In genomic region chr12:132828706-132829534, GRCh38 we compare ENCODE assay signal across 8 cellular contexts. TPM values are rescaled to one million over a fixed set of nuclear protein-coding genes. Genes with fewer than 3 reads are reported as not detected.
A peak's percentile ranks its signal among the peaks of the same experiment; 100 is the strongest.
DNase-seq lines count a peak whose midpoint lies in the region; TF ChIP-seq lines count a peak whose summit lies in the region.

TSS of gene GOLGA3 (minus strand) at chr12:132828869. CDS start at chr12:132822128, 6,741 bp downstream.

- no peaks in the 10 kb centered on the region for H3K27me3 ChIP-seq in H9 (ENCODE audit: insufficient read depth, low read length)
- no peaks in the 10 kb centered on the region for H3K27me3 ChIP-seq in MG63

- peak within 1 kb of the TSS; percentile 83 for H3K27ac ChIP-seq in H9 (ENCODE audit: insufficient read length, low read depth, low read length)

- H3T11ph ChIP-seq in H9 (ENCODE audit: low read length), result no peak within 1 kb of the TSS

- peak within 1 kb of the TSS; percentile 63 for H3K4me2 ChIP-seq in H9 (ENCODE audit: insufficient read depth, insufficient read length, low read length)

- H2BK120ac ChIP-seq in H9 (ENCODE audit: low read depth, low read length, poor library complexity, severe bottlenecking), result peak within 1 kb of the TSS; percentile 87

- peak within 1 kb of the TSS; percentile 100 for H3K27ac Mint-ChIP-seq in H9
- H3K27ac Mint-ChIP-seq in nephron progenitor cell, result peak within 1 kb of the TSS; percentile 100
- peak within 1 kb of the TSS; percentile 100 for H3K27ac Mint-ChIP-seq in stimulated activated naive CD8-positive, alpha-beta T cell treated with anti-CD3 and anti-CD28 coated beads, Interleukin-15, Interleukin-2, amounts not matched to agents 100 ng/mL and 50 ng/mL, for 24 hours

- H3K79me2 ChIP-seq in H9 (ENCODE audit: insufficient read depth, low read length), result peaks cover 6% of the 10 kb centered on the region; the same call in 1 of the 2 replicates

- TF ChIP-seq CTCF in H9 (conservative IDR thresholded peaks at IDR 0.05), result no peak
- TF ChIP-seq CTCF in nephron progenitor cell (IDR thresholded peaks at IDR 0.05), result no peak

- no peak within 1 kb of the TSS for H2BK15ac ChIP-seq in H9 (ENCODE audit: low read depth, low read length)

- H3K4me3 Mint-ChIP-seq in H9 (peak within 1 kb of the TSS; percentile 94 to 96), nephron progenitor cell (peak within 1 kb of the TSS; percentile 97)
- H3K4me3 Mint-ChIP-seq in stimulated activated naive CD8-positive, alpha-beta T cell treated with anti-CD3 and anti-CD28 coated beads, Interleukin-15, Interleukin-2, amounts not matched to agents 100 ng/mL and 50 ng/mL, for 24 hours, result peak within 1 kb of the TSS; percentile 91

- H3K9me3 ChIP-seq in H9 (ENCODE audit: control insufficient read depth, low read depth, low read length), result no peaks in the 10 kb centered on the region
- no peaks in the 10 kb centered on the region for H3K9me3 ChIP-seq in MG63

- H3K4me1 ChIP-seq in H9 (ENCODE audit: insufficient read depth, low read length), result no peaks in the 10 kb centered on the region

- H3K23ac ChIP-seq in H9 (ENCODE audit: insufficient read length, low read depth, low read length), result no peak within 1 kb of the TSS

- H3K27me3 Mint-ChIP-seq in H9 (ENCODE audit: low read depth) (no peaks in the 10 kb centered on the region; the same call in 1 of the 2 replicates), nephron progenitor cell (ENCODE audit: low read depth, poor library complexity) (peaks cover 2% of the 10 kb centered on the region)
- no peaks in the 10 kb centered on the region for H3K27me3 Mint-ChIP-seq in stimulated activated naive CD8-positive, alpha-beta T cell treated with anti-CD3 and anti-CD28 coated beads, Interleukin-15, Interleukin-2, amounts not matched to agents 100 ng/mL and 50 ng/mL, for 24 hours

- H2AFZ ChIP-seq in H9 (ENCODE audit: low read length), result no peak within 1 kb of the TSS

- H3K9me3 Mint-ChIP-seq in H9 (no peaks in the 10 kb centered on the region), nephron progenitor cell (peaks cover 12% of the 10 kb centered on the region)
- no peaks in the 10 kb centered on the region for H3K9me3 Mint-ChIP-seq in stimulated activated naive CD8-positive, alpha-beta T cell treated with anti-CD3 and anti-CD28 coated beads, Interleukin-15, Interleukin-2, amounts not matched to agents 100 ng/mL and 50 ng/mL, for 24 hours

- peak within 1 kb of the TSS; percentile 98 for H3K18ac ChIP-seq in H9 (ENCODE audit: insufficient read length, low read depth, low read length)

- no peak within 1 kb of the TSS for H2BK20ac ChIP-seq in H9 (ENCODE audit: low read depth, low read length, poor library complexity, severe bottlenecking)

- peaks cover 37% of the 10 kb centered on the region for H3K36me3 ChIP-seq in MG63

- WGBS in H9 (ENCODE audit: extremely low coverage, insufficient read length, low lambda C conversion rate), result no CpG with 5 or more reads among the region's 78 CpGs

- H3K23me2 ChIP-seq in H9 (ENCODE audit: insufficient read length, low read depth, low read length, poor library complexity, severe bottlenecking), result peaks cover 11% of the 10 kb centered on the region

- DNase-seq in ELR (ENCODE audit: low read depth) (peak; percentile 94), H9 (peak; percentile 98), MG63 (peak; percentile 95), SHP77 (lab: John Stamatoyannopoulos, UW) (peak; percentile 94 to 96), fibroblast of the conjunctiva (ENCODE audit: low read depth) (peak; percentile 90), nephron progenitor cell (peak; percentile 94)
- DNase-seq in activated effector memory CD4-positive, alpha-beta T cell treated with Interleukin-2 at 50 U/mL for 16 hours, result peak; percentile 91

- H3K4ac ChIP-seq in H9 (ENCODE audit: low read depth, low read length), result no peak within 1 kb of the TSS

- H2BK5ac ChIP-seq in H9 (ENCODE audit: insufficient read length, low read length), result peak within 1 kb of the TSS; percentile 99

- H3K9ac ChIP-seq in H9 (ENCODE audit: extremely low read depth, insufficient read length, low read length), result peak within 1 kb of the TSS; percentile 98

- peak within 1 kb of the TSS; percentile 80 for H3K4me3 ChIP-seq in MG63

- H3K4me1 Mint-ChIP-seq in H9 (peaks cover 12 to 15% of the 10 kb centered on the region in 2 experiments), nephron progenitor cell (peaks cover 31% of the 10 kb centered on the region)
- peaks cover 48% of the 10 kb centered on the region for H3K4me1 Mint-ChIP-seq in stimulated activated naive CD8-positive, alpha-beta T cell treated with anti-CD3 and anti-CD28 coated beads, Interleukin-15, Interleukin-2, amounts not matched to agents 100 ng/mL and 50 ng/mL, for 24 hours (ENCODE audit: low read depth)

- no peak within 1 kb of the TSS for H2AK5ac ChIP-seq in H9 (ENCODE audit: insufficient read length, low read length)

- no peak within 1 kb of the TSS for H4K91ac ChIP-seq in H9 (ENCODE audit: insufficient read length, low read depth, low read length)

- H4K20me1 ChIP-seq in H9 (ENCODE audit: control insufficient read depth, insufficient read depth, insufficient read length), result no peaks in the 10 kb centered on the region

- peaks cover 21 to 47% (median 37%) of the 10 kb centered on the region in 3 experiments; a peak in 6 of 7 replicates for H3K36me3 Mint-ChIP-seq in H9 (ENCODE audit: insufficient read depth in 1 of 3, low read depth in 3 of 3)
- H3K36me3 Mint-ChIP-seq in nephron progenitor cell (ENCODE audit: low read depth), result peaks cover 49% of the 10 kb centered on the region
- H3K36me3 Mint-ChIP-seq in stimulated activated naive CD8-positive, alpha-beta T cell treated with anti-CD3 and anti-CD28 coated beads, Interleukin-15, Interleukin-2, amounts not matched to agents 100 ng/mL and 50 ng/mL, for 24 hours (ENCODE audit: low read depth), result peaks cover 53% of the 10 kb centered on the region

- H4K8ac ChIP-seq in H9 (replicated peaks; ENCODE audit: insufficient read length, low read depth, low read length), result no peak within 1 kb of the TSS

- no peak within 1 kb of the TSS for H2BK12ac ChIP-seq in H9 (ENCODE audit: insufficient read length, low read depth, low read length)

- H3K79me1 ChIP-seq in H9 (ENCODE audit: insufficient read depth, low read depth, low read length, poor library complexity, severe bottlenecking), result peaks cover 12% of the 10 kb centered on the region

- peak within 1 kb of the TSS; percentile 96 for H4K5ac ChIP-seq in H9 (ENCODE audit: insufficient read length, low read depth, low read length)

- peak within 1 kb of the TSS; percentile 99 for H3K14ac ChIP-seq in H9 (ENCODE audit: insufficient read depth, low read length)

- no peak within 1 kb of the TSS for H3K56ac ChIP-seq in H9 (ENCODE audit: insufficient read length, low read depth, low read length)

RNA-seq across cellular contexts. Expression of gene GOLGA3, which starts in this region (rescaled TPM):
- total RNA-seq in H9 (2021), result 34.9 and 40.1 TPM in 2 replicates
- total RNA-seq in MG63 (2014; rRNA removed; shearing (Covaris generic); ENCODE audit: low replicate concordance), result 67.0 and 96.0 TPM in 2 replicates

Comparison
In these comparisons a context has a peak if more than half of its experiments do, and no peak if none do; other contexts are left out.
1. Peak in every context shown above with its lines: DNase-seq, H3K4me3 ChIP-seq and H3K27ac ChIP-seq.